ENCODE assay signal across 8 cellular contexts in the genomic region with DNA sequence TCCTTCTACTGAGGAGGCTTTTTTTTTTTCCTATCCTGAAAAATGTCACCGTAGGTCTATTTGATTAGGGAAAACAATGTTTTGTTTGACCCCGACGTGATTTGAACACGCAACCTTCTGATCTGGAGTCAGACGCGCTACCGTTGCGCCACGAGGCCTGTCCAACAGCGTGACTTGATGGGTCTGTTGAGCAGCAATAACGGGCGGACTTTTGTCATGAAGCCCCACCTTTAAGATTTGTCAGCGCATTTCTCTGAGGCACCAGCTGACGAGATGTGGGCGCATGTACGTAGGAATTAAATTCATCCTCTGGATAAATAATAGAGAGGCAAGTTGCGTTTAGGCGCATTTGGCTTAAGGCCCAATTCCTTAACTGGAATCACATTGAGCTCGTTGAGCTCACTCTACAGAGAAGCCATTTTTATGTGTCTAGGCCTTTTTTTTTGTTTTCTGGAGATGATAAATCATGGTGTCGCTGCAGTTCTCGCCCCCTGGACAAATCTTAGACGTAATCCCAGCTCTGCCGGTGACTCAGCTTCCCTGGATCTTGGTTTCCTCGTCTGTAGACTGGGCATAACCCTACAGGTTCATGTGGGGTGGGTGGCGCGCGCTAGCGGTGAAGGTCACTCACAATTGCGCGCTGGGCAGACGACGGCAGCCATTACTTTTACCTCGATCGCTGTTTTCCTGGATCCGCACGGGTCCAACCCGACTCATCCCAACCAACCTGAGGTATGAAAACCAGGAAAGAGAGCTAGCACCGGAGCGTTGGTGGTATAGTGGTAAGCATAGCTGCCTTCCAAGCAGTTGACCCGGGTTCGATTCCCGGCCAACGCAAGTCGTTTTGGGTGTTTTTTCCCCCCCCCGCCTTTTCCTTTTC. TPM values are rescaled to one million over a fixed set of nuclear protein-coding genes. Genes with fewer than 3 reads are reported as not detected.
A peak's percentile ranks its signal among the peaks of the same experiment; 100 is the strongest.
DNase-seq lines count a peak whose midpoint lies in the region; ATAC-seq and TF ChIP-seq lines count a peak whose summit lies in the region.

No MANE protein-coding gene starts in this region.

- H3K27ac ChIP-seq in VCaP (peak overlapping the region; percentile 90), gastrocnemius medialis (peak overlapping the region; percentile 89 to 99 (median 94))

- H3K4me3 ChIP-seq in HAP-1, result peak overlapping the region; percentile 63
- peak overlapping the region; percentile 86 for H3K4me3 ChIP-seq in iPS-18c (ENCODE audit: insufficient read depth, low read depth, low read length)
- H3K4me3 ChIP-seq in gastrocnemius medialis, result peak overlapping the region; percentile 64 to 91 (median 67)

- intact Hi-C loops in gastrocnemius medialis (cut with DNase I; ENCODE audit: low total_unique reads), result loop anchor here (1.0 to 5.0 kb wide), 2 partner anchors 155 to 216 kb away; a partner anchor contains a TSS

- DNase-seq in AG09319 (ENCODE audit: extremely low read depth, low read depth) (peak; percentile 83), HAP-1 (ENCODE audit: low spot score in 2 of 2) (peak; percentile 94), NCI-H2171 treated with DMSO at 0.1 percent for 48 hours (lab: John Stamatoyannopoulos, UW) (peak; percentile 94), brain pericyte (ENCODE audit: low read depth, low spot score) (peak; percentile 83), gastrocnemius medialis (peak; percentile 78 to 88)

- H3K4me1 ChIP-seq in HAP-1 (peaks cover 19% of the 10 kb centered on the region), gastrocnemius medialis (peaks cover 11 to 13% of the 10 kb centered on the region in 2 donors)

- no peaks in the 10 kb centered on the region for H3K27me3 ChIP-seq in HAP-1 (ENCODE audit: low read depth)
- H3K27me3 ChIP-seq in gastrocnemius medialis, result no peaks in the 10 kb centered on the region

- TF ChIP-seq POLR2A in gastrocnemius medialis (IDR thresholded peaks at IDR 0.05), result peak; percentile 10 to 32

- TF ChIP-seq CTCF in AG09319 (IDR thresholded peaks at IDR 0.05; ENCODE audit: low read depth, low read length) (no peak; the same call in 1 of the 2 replicates), VCaP (conservative IDR thresholded peaks at IDR 0.05) (no peak), gastrocnemius medialis (IDR thresholded peaks at IDR 0.05 in 4 of 5, conservative IDR thresholded peaks at IDR 0.05 in 1 of 5) (no peak)

- H3K36me3 ChIP-seq in HAP-1 (replicated peaks), result no peaks in the 10 kb centered on the region
- no peaks in the 10 kb centered on the region for H3K36me3 ChIP-seq in gastrocnemius medialis

- ATAC-seq in gastrocnemius medialis (peak; percentile 64 to 67), GM19455 (IDR thresholded peaks at IDR 0.05; ENCODE audit: unreplicated experiment) (no peak)

- in situ Hi-C loops in HAP-1 (cut with MboI; ENCODE audit: low sequenced_read_pairs) (loop anchor here (5.0 kb wide), 2 partner anchors 34 to 99 kb away; a partner anchor contains a TSS), gastrocnemius medialis (cut with MboI; ENCODE audit: low sequenced_read_pairs in 4 of 4) (loop anchor here in 2 of 4 donors (5.0 to 10.0 kb wide), 2 partner anchors 34 to 74 kb away; a partner anchor contains a TSS)

- no peaks in the 10 kb centered on the region for H3K9me3 ChIP-seq in HAP-1
- no peaks in the 10 kb centered on the region for H3K9me3 ChIP-seq in iPS-18c (ENCODE audit: control insufficient read depth, insufficient read depth, low read length)
- no peaks in the 10 kb centered on the region for H3K9me3 ChIP-seq in gastrocnemius medialis

RNA-seq across cellular contexts. Expression of a gene that starts 10.6 kb away (rescaled TPM):
- total RNA-seq in gastrocnemius medialis, result 1 to 10 TPM in 1 of 4 donors, not detected in 3; 2.3 TPM

RNA-seq across cellular contexts. Expression of a gene that starts 26.8 kb away (rescaled TPM):
- total RNA-seq in gastrocnemius medialis, result 1 to 10 TPM; 2.4 to 5.5 (median 4.1) TPM

RNA-seq across cellular contexts. Expression of a gene that starts 28.1 kb away (rescaled TPM):
- total RNA-seq in gastrocnemius medialis, result 1 to 10 TPM; 2.6 to 8.4 (median 6.5) TPM

RNA-seq across cellular contexts. Expression of a gene that starts 31.0 kb away (rescaled TPM):
- total RNA-seq in gastrocnemius medialis, result 10 to 100 TPM; 16.2 to 34.5 (median 26.2) TPM

RNA-seq across cellular contexts. Expression of a gene that starts 44.8 kb away (rescaled TPM):
- total RNA-seq in gastrocnemius medialis, result 1 to 10 TPM in 3 of 4 donors, under 1 TPM in 1; 0.75 to 5.7 (median 3.1) TPM
